12 cellular contexts compared by ENCODE assay signal in genomic region chr1:8970870-8971337, GRCh38. TPM values are rescaled to one million over a fixed set of nuclear protein-coding genes. Genes with fewer than 3 reads are reported as not detected.
DNase-seq lines count a peak whose midpoint lies in the region; ATAC-seq, FAIRE-seq and TF ChIP-seq lines count a peak whose summit lies in the region.
"Had no signal": no experiment of that assay in that cellular context is flagged by ENCODE, and none has a peak within 500 bp of the region (broad histone marks: within the 10 kb centered on the region; RNA-seq: fewer than 3 reads in every experiment).

No MANE protein-coding gene starts in this region.

- H3K4me1 ChIP-seq in naive thymus-derived CD4-positive, alpha-beta T cell (ENCODE audit: control insufficient read depth in 2 of 2, insufficient read depth in 2 of 2, low read length in 2 of 2) = peaks cover 7 to 22% of the 10 kb centered on the region in 2 donors
- H3K4me1 ChIP-seq in gastroesophageal sphincter = no peaks in the 10 kb centered on the region

- WGBS in gastroesophageal sphincter (ENCODE audit: low coverage in 1 of 2), 2 donors = 77% methylated on average over 6 of the region's 9 CpGs; no CpG with 5 or more reads in 1 of the 2 donors

- POLR2A ChIA-PET in activated CD8-positive, alpha-beta T cell treated with anti-CD3 and anti-CD28 coated beads, Interleukin-2, amount 10 ng/mL, durations not matched to agents 7 days and 5 days (lab: Charles Lee) = interaction anchor here (0.6 to 11.3 kb wide), 15 partner anchors 12 to 311 kb away, joined by 3 to 431 read pairs (median 6); partner anchors contain the start of genes CA6 and ENO1
- POLR2A ChIA-PET in naive thymus-derived CD4-positive, alpha-beta T cell (lab: Charles Lee) = interaction anchor here (0.7 to 6.8 kb wide), 18 partner anchors 9 to 94 kb away, joined by 3 to 100 read pairs (median 8); partner anchors contain the start of genes CA6 and ENO1

- peaks cover 32% of the 10 kb centered on the region for H3K4me1 Mint-ChIP-seq in activated CD8-positive, alpha-beta T cell treated with anti-CD3 and anti-CD28 coated beads, Interleukin-2, amount 10 ng/mL, durations not matched to agents 7 days and 5 days (ENCODE audit: low read depth)
- peaks cover 34 to 60% (median 52%) of the 10 kb centered on the region in 7 donors for H3K4me1 Mint-ChIP-seq in naive thymus-derived CD4-positive, alpha-beta T cell
- peaks cover 4% of the 10 kb centered on the region for H3K4me1 Mint-ChIP-seq in nephron progenitor cell

- peak overlapping the region; percentile 98 for H3K27ac Mint-ChIP-seq in activated CD8-positive, alpha-beta T cell treated with anti-CD3 and anti-CD28 coated beads, Interleukin-2, amount 10 ng/mL, durations not matched to agents 7 days and 5 days
- H3K27ac Mint-ChIP-seq in naive thymus-derived CD4-positive, alpha-beta T cell = peak overlapping the region; percentile 89 to 99 (median 98)
- no peak overlapping the region for H3K27ac Mint-ChIP-seq in nephron progenitor cell

- intact Hi-C loops in naive thymus-derived CD4-positive, alpha-beta T cell (cut with micrococcal nuclease) = loop anchor here (1.0 to 10.0 kb wide), 12 partner anchors 8 to 1186 kb away; partner anchors contain the start of genes ENO1 (in 2 of the 2) and PER3 (in 1 of the 2)

- peak overlapping the region; percentile 87 for H3K27ac ChIP-seq in naive thymus-derived CD4-positive, alpha-beta T cell (ENCODE audit: low read depth, low read length)
- H3K27ac ChIP-seq in gastroesophageal sphincter = no peak overlapping the region

- H3K36me3 ChIP-seq in naive thymus-derived CD4-positive, alpha-beta T cell (ENCODE audit: control insufficient read depth in 2 of 3, insufficient read depth in 3 of 3, low read length in 3 of 3) = no peaks in the 10 kb centered on the region
- H3K36me3 ChIP-seq in gastroesophageal sphincter = no peaks in the 10 kb centered on the region

- no peaks in the 10 kb centered on the region for H3K27me3 ChIP-seq in naive thymus-derived CD4-positive, alpha-beta T cell (ENCODE audit: control insufficient read depth in 2 of 2, insufficient read depth in 2 of 2, low read length in 2 of 2)
- H3K27me3 ChIP-seq in gastroesophageal sphincter = no peaks in the 10 kb centered on the region

- peak overlapping the region; percentile 99 for H3K4me3 Mint-ChIP-seq in activated CD8-positive, alpha-beta T cell treated with anti-CD3 and anti-CD28 coated beads, Interleukin-2, amount 10 ng/mL, durations not matched to agents 7 days and 5 days
- peak overlapping the region; percentile 94 to 100 (median 100) for H3K4me3 Mint-ChIP-seq in naive thymus-derived CD4-positive, alpha-beta T cell
- H3K4me3 Mint-ChIP-seq in nephron progenitor cell = no peak overlapping the region

- H3K4me3 ChIP-seq in naive thymus-derived CD4-positive, alpha-beta T cell (ENCODE audit: low read length) = peak overlapping the region; percentile 59
- no peak overlapping the region for H3K4me3 ChIP-seq in gastroesophageal sphincter

- TF ChIP-seq POLR2A in GM12891 (IDR thresholded peaks at IDR 0.05; ENCODE audit: low read depth, low read length) (no peak), gastroesophageal sphincter (IDR thresholded peaks at IDR 0.05) (no peak)

- FAIRE-seq in GM12891 (lab: Jason Lieb, UNC) = peak; percentile 79
- FAIRE-seq: colon had no signal

- H3K27me3 Mint-ChIP-seq in activated CD8-positive, alpha-beta T cell treated with anti-CD3 and anti-CD28 coated beads, Interleukin-2, amount 10 ng/mL, durations not matched to agents 7 days and 5 days (ENCODE audit: low read depth) = no peaks in the 10 kb centered on the region
- H3K27me3 Mint-ChIP-seq in naive thymus-derived CD4-positive, alpha-beta T cell = no peaks in the 10 kb centered on the region
- H3K27me3 Mint-ChIP-seq in nephron progenitor cell (ENCODE audit: low read depth, poor library complexity) = peaks cover 15% of the 10 kb centered on the region

- peaks cover 62% of the 10 kb centered on the region for H3K36me3 Mint-ChIP-seq in activated CD8-positive, alpha-beta T cell treated with anti-CD3 and anti-CD28 coated beads, Interleukin-2, amount 10 ng/mL, durations not matched to agents 7 days and 5 days (ENCODE audit: low read depth)
- H3K36me3 Mint-ChIP-seq in naive thymus-derived CD4-positive, alpha-beta T cell = peaks cover 8 to 34% (median 14%) of the 10 kb centered on the region in 5 donors
- no peaks in the 10 kb centered on the region for H3K36me3 Mint-ChIP-seq in nephron progenitor cell (ENCODE audit: low read depth)

- no peak for TF ChIP-seq EP300 in gastroesophageal sphincter (IDR thresholded peaks at IDR 0.05)

- DNase-seq in GM12891 (ENCODE audit: insufficient read length, low spot score) (peak; percentile 28), KG1 (lab: John Stamatoyannopoulos, UW) (peak; percentile 85), nephron progenitor cell (no peak), cortex of kidney (lab: John Stamatoyannopoulos, UW) (no peak)
- peak; percentile 83 for DNase-seq in activated CD8-positive, alpha-beta T cell treated with anti-CD3 and anti-CD28 coated beads, Interleukin-2, amount 10 ng/mL, durations not matched to agents 7 days and 5 days
- DNase-seq in naive thymus-derived CD4-positive, alpha-beta T cell = peak in 8 of 9 donors; percentile 59 to 84 (median 76)
- DNase-seq: DMS79, mesendoderm, Right ventricle myocardium superior had no signal

- CTCF ChIA-PET in activated CD8-positive, alpha-beta T cell treated with anti-CD3 and anti-CD28 coated beads, Interleukin-2, amount 10 ng/mL, durations not matched to agents 7 days and 5 days (lab: Charles Lee) = interaction anchor here (1.2 to 13.9 kb wide), 9 partner anchors 9 to 47 kb away, joined by 3 to 232 read pairs (median 7); no protein-coding TSS in a partner anchor
- CTCF ChIA-PET in naive thymus-derived CD4-positive, alpha-beta T cell (lab: Charles Lee) = interaction anchor here (0.6 to 3.1 kb wide), 12 partner anchors 16 to 1310 kb away, joined by 3 to 24 read pairs (median 4); no protein-coding TSS in a partner anchor

- H3K9me3 ChIP-seq in naive thymus-derived CD4-positive, alpha-beta T cell (ENCODE audit: control insufficient read depth in 2 of 3, low read length in 3 of 3) = no peaks in the 10 kb centered on the region
- H3K9me3 ChIP-seq in gastroesophageal sphincter = no peaks in the 10 kb centered on the region

- ATAC-seq in activated CD8-positive, alpha-beta T cell treated with anti-CD3 and anti-CD28 coated beads, Interleukin-2, amount 10 ng/mL, durations not matched to agents 7 days and 5 days = peak; percentile 84
- ATAC-seq in naive thymus-derived CD4-positive, alpha-beta T cell = peak; percentile 91
- no peak for ATAC-seq in gastroesophageal sphincter
- ATAC-seq in GM19035 (IDR thresholded peaks at IDR 0.05; ENCODE audit: unreplicated experiment) = no peak

- TF ChIP-seq CTCF in gastroesophageal sphincter (IDR thresholded peaks at IDR 0.05) = no peak
- no peak for TF ChIP-seq CTCF in nephron progenitor cell (IDR thresholded peaks at IDR 0.05)

- H3K9me3 Mint-ChIP-seq in activated CD8-positive, alpha-beta T cell treated with anti-CD3 and anti-CD28 coated beads, Interleukin-2, amount 10 ng/mL, durations not matched to agents 7 days and 5 days (ENCODE audit: insufficient read depth) = no peaks in the 10 kb centered on the region
- H3K9me3 Mint-ChIP-seq in naive thymus-derived CD4-positive, alpha-beta T cell = peaks cover 0 to 3% (median 0%) of the 10 kb centered on the region in 11 donors
- peaks cover 11% of the 10 kb centered on the region for H3K9me3 Mint-ChIP-seq in nephron progenitor cell

TF ChIP-seq in GM12891, 5 proteins besides CTCF, POLR2A, EP300 and RAD21:
- TF ChIP-seq POLR2AphosphoS5 (IDR thresholded peaks at IDR 0.05; ENCODE audit: low read depth, low read length) = no peak
- no peak for TF ChIP-seq SPI1 (IDR thresholded peaks at IDR 0.05; ENCODE audit: low read depth, low read length)
- TF ChIP-seq PAX5 (IDR thresholded peaks at IDR 0.05; ENCODE audit: insufficient read depth, low read length, severe bottlenecking) = no peak
- TF ChIP-seq POU2F2 (IDR thresholded peaks at IDR 0.05; ENCODE audit: low read depth, low read length) = no peak
- no peak for TF ChIP-seq TAF1 (IDR thresholded peaks at IDR 0.05; ENCODE audit: low read depth, low read length)

RNA-seq across cellular contexts. Expression of gene CA6, which starts 25.2 kb away (rescaled TPM):
- not detected for polyA plus RNA-seq in GM12891 (2012; ENCODE audit: low read depth, missing spikeins)
- total RNA-seq in activated CD8-positive, alpha-beta T cell treated with anti-CD3 and anti-CD28 coated beads, Interleukin-2, amount 10 ng/mL, durations not matched to agents 7 days and 5 days = 1 to 10 TPM; 6.3 to 6.4 TPM
- 1 to 10 TPM in 2 of 5 experiments, under 1 TPM in 3; 0.49 to 5.9 (median 0.90) TPM for total RNA-seq in naive thymus-derived CD4-positive, alpha-beta T cell
- 1 to 10 TPM; 3.6 to 9.3 TPM for polyA plus RNA-seq in naive thymus-derived CD4-positive, alpha-beta T cell
- not detected for total RNA-seq in gastroesophageal sphincter
- total RNA-seq: Right ventricle myocardium superior had no signal

RNA-seq across cellular contexts. Expression of gene SLC2A7, which starts 55.3 kb away (rescaled TPM):
- polyA plus RNA-seq in GM12891 (2012; ENCODE audit: low read depth, missing spikeins) = not detected
- under 1 TPM; 0.16 to 0.18 TPM for total RNA-seq in activated CD8-positive, alpha-beta T cell treated with anti-CD3 and anti-CD28 coated beads, Interleukin-2, amount 10 ng/mL, durations not matched to agents 7 days and 5 days
- not detected for total RNA-seq in naive thymus-derived CD4-positive, alpha-beta T cell
- under 1 TPM in 1 of 2 donors, not detected in 1; 0.19 TPM for polyA plus RNA-seq in naive thymus-derived CD4-positive, alpha-beta T cell
- under 1 TPM in 1 of 4 donors, not detected in 3; 0.27 TPM for total RNA-seq in gastroesophageal sphincter
- total RNA-seq: Right ventricle myocardium superior had no signal

Comparison
In these comparisons a context has a peak if more than half of its experiments do, and no peak if none do; other contexts are left out.
1. DNase-seq: peak in GM12891 (single experiment), KG1 (single experiment), activated CD8-positive, alpha-beta T cell treated with anti-CD3 and anti-CD28 coated beads, Interleukin-2, amount 10 ng/mL, durations not matched to agents 7 days and 5 days (single experiment) and naive thymus-derived CD4-positive, alpha-beta T cell (8 of 9); none in nephron progenitor cell (single experiment) and cortex of kidney (single experiment).
2. ATAC-seq: peak in activated CD8-positive, alpha-beta T cell treated with anti-CD3 and anti-CD28 coated beads, Interleukin-2, amount 10 ng/mL, durations not matched to agents 7 days and 5 days (single experiment) and naive thymus-derived CD4-positive, alpha-beta T cell (single experiment); none in gastroesophageal sphincter (single experiment) and GM19035 (single experiment).